24 cellular contexts compared by ENCODE assay signal in genomic region chr7:27685893-27686292, GRCh38.
"Had no signal": no experiment of that assay in that cellular context is flagged by ENCODE, and none has a peak within 500 bp of the region (broad histone marks: within the 10 kb centered on the region; RNA-seq: fewer than 3 reads in every experiment).

No MANE protein-coding gene starts in this region.

- ATAC-seq: natural killer cell treated with Interleukin-12 subunit alpha and Interleukin-12 subunit beta and Interleukin-15 and Interleukin-18, amount 100 ng/mL, for 72 hours; pancreas; right cardiac atrium; right lobe of liver; stimulated activated effector memory CD8-positive, alpha-beta T cell treated with anti-CD3 and anti-CD28 coated beads, Interleukin-12 subunit alpha, Interleukin-12 subunit beta, amount 100 ng/mL, for 72 hours; stimulated activated naive B cell treated with anti-CD40 and anti-IgM and Interleukin-4, amounts not matched to agents 10 μg/mL and 1 μg/mL and 100 μg/mL, for 72 hours had no signal

- H3K4me1 ChIP-seq: pancreas, prostate gland, sigmoid colon, stomach, thyroid gland, tibial nerve, upper lobe of left lung, vagina had no signal

- H3K27me3 ChIP-seq: neutrophil, pancreas, right lobe of liver, sigmoid colon, stomach, thyroid gland, tibial nerve, upper lobe of left lung, vagina had no signal

- H3K9me3 ChIP-seq: neutrophil, pancreas, prostate gland, right lobe of liver, sigmoid colon, stomach, thoracic aorta, thyroid gland, upper lobe of left lung, vagina had no signal

- H3K4me3 ChIP-seq: pancreas, prostate gland, right lobe of liver, sigmoid colon, stomach, thoracic aorta, thyroid gland, tibial nerve, upper lobe of left lung, vagina had no signal

- DNase-seq: nephron progenitor cell; nucleus accumbens; pancreas; right cardiac atrium; right lobe of liver; sigmoid colon; stimulated activated CD4-positive, alpha-beta T cell treated with anti-CD3 and anti-CD28 coated beads, Interleukin-15, amount 100 ng/mL, for 24 hours; stimulated activated CD4-positive, alpha-beta T cell treated with anti-CD3 and anti-CD28 coated beads, Interleukin-2, amount 100 ng/mL, for 24 hours; stimulated activated CD4-positive, alpha-beta T cell treated with anti-CD3 and anti-CD28 coated beads, Interleukin-2, amount 100 ng/mL, for 48 hours; stimulated activated CD4-positive, alpha-beta T cell treated with anti-CD3 and anti-CD28 coated beads, Interleukin-4, amount 100 ng/mL, for 24 hours; stimulated activated naive B cell treated with anti-CD40 and anti-IgM and Interleukin-4, amounts not matched to agents 10 μg/mL and 1 μg/mL and 100 μg/mL, for 72 hours; stimulated activated naive CD4-positive, alpha-beta T cell treated with Interleukin-2 at 50 U/mL for 16 hours; stomach; thyroid gland; trophoblast cell; upper lobe of left lung had no signal

- H3K36me3 ChIP-seq: neutrophil, pancreas, prostate gland, right lobe of liver, sigmoid colon, stomach, thoracic aorta, thyroid gland, tibial nerve, upper lobe of left lung, vagina had no signal

- FAIRE-seq: pancreas, urothelium cell line had no signal

- H3K27ac ChIP-seq: neutrophil, pancreas, prostate gland, right lobe of liver, sigmoid colon, stomach, thoracic aorta, thyroid gland, tibial nerve, upper lobe of left lung, vagina had no signal
